1 cellular context compared by ENCODE assay signal in the genomic region with DNA sequence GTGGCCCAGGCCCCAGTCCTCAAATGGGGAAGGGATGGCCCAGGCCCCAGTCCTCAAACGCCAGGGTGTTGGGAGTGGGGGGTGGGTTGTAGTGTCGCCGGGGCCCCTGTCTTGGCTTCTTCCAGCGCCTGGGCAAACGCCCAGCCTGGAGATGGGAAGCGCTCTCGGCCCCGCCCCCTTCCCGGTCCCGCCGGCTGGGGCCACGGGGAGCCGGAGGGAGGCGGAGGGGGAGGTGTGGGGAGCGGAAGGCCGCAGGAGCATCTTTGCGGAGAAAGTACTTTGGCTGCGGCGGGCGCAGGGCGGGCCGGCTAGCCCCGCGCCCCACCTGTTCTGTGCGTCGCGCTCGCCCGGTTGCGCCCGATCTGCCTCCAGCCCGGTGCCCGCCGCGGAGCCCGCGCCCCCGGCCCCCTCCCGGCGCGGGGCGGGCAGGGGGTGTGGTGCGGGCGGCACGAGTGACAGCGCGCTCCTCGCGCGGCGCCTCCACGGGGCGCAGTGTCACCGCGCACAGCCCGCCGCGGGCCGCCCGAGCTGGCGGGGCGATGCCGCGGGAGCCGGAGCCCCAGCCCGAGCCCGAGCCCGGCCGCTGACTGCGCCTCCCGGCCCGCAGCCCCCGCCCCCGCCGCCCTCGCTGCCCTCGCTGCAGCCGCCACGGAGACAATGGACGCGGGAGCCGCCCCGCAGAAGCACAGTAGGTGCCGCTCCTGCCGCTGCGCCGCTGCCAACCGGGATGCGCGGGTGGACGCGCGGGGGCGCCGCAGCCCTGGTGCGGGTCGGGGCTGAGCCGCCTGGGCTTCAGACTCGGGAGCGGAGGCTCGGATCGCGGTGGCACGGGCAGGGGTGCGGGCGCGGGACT.
TF ChIP-seq lines count a peak whose summit lies in the region.

No MANE protein-coding gene starts in this region.

TF ChIP-seq in endothelial cell of umbilical vein, 7 proteins besides CTCF, POLR2A, EP300 and RAD21:
- TF ChIP-seq POLR2AphosphoS5 (IDR thresholded peaks at IDR 0.05; ENCODE audit: insufficient read depth, low read depth, low read length): no peak
- TF ChIP-seq MAX (IDR thresholded peaks at IDR 0.05; ENCODE audit: insufficient read depth, insufficient read length): no peak
- peak; percentile 65 for TF ChIP-seq EZH2 (IDR thresholded peaks at IDR 0.05; ENCODE audit: borderline replicate concordance, low read depth, low read length, severe bottlenecking)
- no peak for TF ChIP-seq MYC (IDR thresholded peaks at IDR 0.05; ENCODE audit: low read depth, low read length)
TF ChIP-seq in endothelial cell of umbilical vein: peak in this region for 1.
